In genomic region chr2:208573559-208573958, GRCh38 we compare ENCODE assay signal across 16 cellular contexts.
DNase-seq lines count a peak whose midpoint lies in the region; ATAC-seq and TF ChIP-seq lines count a peak whose summit lies in the region.
"Had no signal": no experiment of that assay in that cellular context is flagged by ENCODE, and none has a peak within 500 bp of the region (broad histone marks: within the 10 kb centered on the region; RNA-seq: fewer than 3 reads in every experiment).

No MANE protein-coding gene starts in this region.

- TF ChIP-seq CTCF in GM10266 (IDR thresholded peaks at IDR 0.05; ENCODE audit: control insufficient read depth, insufficient read depth, low read depth, missing control alignments): no peak

- TF ChIP-seq POLR2A in erythroblast (IDR thresholded peaks at IDR 0.05; ENCODE audit: low read length): no peak

- no peak for ATAC-seq in GM21390 (IDR thresholded peaks at IDR 0.05; ENCODE audit: unreplicated experiment)
- ATAC-seq: PC-3 had no signal

- DNase-seq in NCI-H748 (lab: John Stamatoyannopoulos, UW; ENCODE audit: unreplicated experiment) (peak; percentile 30), NCI-H748 treated with DMSO at 0.1 percent for 48 hours (lab: John Stamatoyannopoulos, UW) (no peak), erythroblast (lab: John Stamatoyannopoulos, UW) (peak; percentile 17 to 37), mucosa of gallbladder (ENCODE audit: low spot score) (peak; percentile 35), UCSD-AML1 (lab: John Stamatoyannopoulos, UW; ENCODE audit: unreplicated experiment) (no peak), GM10266 (ENCODE audit: extremely low spot score) (no peak), LoVo (ENCODE audit: low spot score) (no peak)
- DNase-seq: 8988T, NCI-H1436, NCI-H2029, NCI-H526 treated with DMSO at 0.1 percent for 48 hours, PC-3, RPMI8226, SHP77 treated with DMSO at 0.1 percent for 48 hours, SK-N-SH had no signal

Comparison
In these comparisons a context has a peak if more than half of its experiments do, and no peak if none do; other contexts are left out.
1. DNase-seq: peak in NCI-H748 (single experiment), erythroblast (2 of 2) and mucosa of gallbladder (single experiment); none in NCI-H748 treated with DMSO at 0.1 percent for 48 hours (single experiment), UCSD-AML1 (single experiment), GM10266 (single experiment) and LoVo (single experiment).